In the genomic region with DNA sequence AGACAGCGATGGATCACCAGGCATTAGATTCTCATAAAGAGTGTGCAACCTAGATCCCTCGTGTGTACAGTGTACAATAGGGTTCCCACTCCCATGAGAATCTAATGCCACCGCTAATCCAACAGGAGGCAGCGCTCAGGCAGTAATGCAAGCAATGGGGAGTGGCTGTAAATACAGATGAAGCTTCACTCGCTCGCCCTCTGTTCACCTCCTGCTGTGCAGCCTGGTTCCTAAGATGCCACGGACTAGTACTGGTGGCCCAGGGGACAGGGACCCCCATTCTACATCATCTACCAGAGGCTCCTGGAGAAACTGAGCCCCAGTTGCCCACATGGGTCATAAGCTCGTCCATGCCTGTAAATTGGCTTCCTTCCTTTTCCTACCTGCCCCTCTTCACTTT, we compare ENCODE assay signal across 29 cellular contexts. TPM values are rescaled to one million over a fixed set of nuclear protein-coding genes. Genes with fewer than 3 reads are reported as not detected.
"Had no signal": no experiment of that assay in that cellular context is flagged by ENCODE, and none has a peak within 500 bp of the region (broad histone marks: within the 10 kb centered on the region; RNA-seq: fewer than 3 reads in every experiment).

No MANE protein-coding gene starts in this region.

- H3K36me3 Mint-ChIP-seq: activated CD8-positive, alpha-beta memory T cell treated with anti-CD3 and anti-CD28 coated beads, Interleukin-2, amount 10 ng/mL, durations not matched to agents 7 days and 5 days; activated naive CD8-positive, alpha-beta T cell treated with anti-CD3 and anti-CD28 coated beads, Interleukin-2, amount 10 ng/mL, durations not matched to agents 7 days and 5 days; WTC11 had no signal

- H3K27me3 Mint-ChIP-seq: activated naive CD8-positive, alpha-beta T cell treated with anti-CD3 and anti-CD28 coated beads, Interleukin-2, amount 10 ng/mL, durations not matched to agents 7 days and 5 days had no signal

- H3K27ac Mint-ChIP-seq: activated CD8-positive, alpha-beta memory T cell treated with anti-CD3 and anti-CD28 coated beads, Interleukin-2, amount 10 ng/mL, durations not matched to agents 7 days and 5 days; activated naive CD4-positive, alpha-beta T cell treated with anti-CD3 and anti-CD28 coated beads for 36 hours; activated naive CD8-positive, alpha-beta T cell treated with anti-CD3 and anti-CD28 coated beads, Interleukin-2, amount 10 ng/mL, durations not matched to agents 7 days and 5 days; activated T-helper 17 cell treated with anti-CD3 and anti-CD28 coated beads, Interleukin-2, amount 50 U/mL, for 72 hours; T-helper 1 cell treated with Interleukin-12 subunit alpha and Interleukin-12 subunit beta and Interleukin-4 antibody, amounts not matched to agents 30 μg/mL and 1 μg/mL, for 36 hours; WTC11 had no signal

- H3K4me3 Mint-ChIP-seq: activated CD8-positive, alpha-beta memory T cell treated with anti-CD3 and anti-CD28 coated beads, Interleukin-2, amount 10 ng/mL, durations not matched to agents 7 days and 5 days; activated naive CD4-positive, alpha-beta T cell treated with anti-CD3 and anti-CD28 coated beads for 36 hours; activated naive CD8-positive, alpha-beta T cell treated with anti-CD3 and anti-CD28 coated beads, Interleukin-2, amount 10 ng/mL, durations not matched to agents 7 days and 5 days; activated T-helper 17 cell treated with anti-CD3 and anti-CD28 coated beads, Interleukin-2, amount 50 U/mL, for 72 hours; T-helper 1 cell treated with Interleukin-12 subunit alpha and Interleukin-12 subunit beta and Interleukin-4 antibody, amounts not matched to agents 30 μg/mL and 1 μg/mL, for 36 hours; WTC11 had no signal

- H3K9me3 Mint-ChIP-seq: activated naive CD4-positive, alpha-beta T cell treated with anti-CD3 and anti-CD28 coated beads for 36 hours; activated naive CD8-positive, alpha-beta T cell treated with anti-CD3 and anti-CD28 coated beads, Interleukin-2, amount 10 ng/mL, durations not matched to agents 7 days and 5 days; activated T-helper 17 cell treated with anti-CD3 and anti-CD28 coated beads, Interleukin-2, amount 50 U/mL, for 72 hours; T-helper 1 cell treated with Interleukin-12 subunit alpha and Interleukin-12 subunit beta and Interleukin-4 antibody, amounts not matched to agents 30 μg/mL and 1 μg/mL, for 36 hours; WTC11 had no signal

- DNase-seq: activated CD4-positive, alpha-beta T cell treated with anti-CD3 and anti-CD28 coated beads for 1 hour; activated CD4-positive, alpha-beta T cell treated with anti-CD3 and anti-CD28 coated beads, Interleukin-2, amount 50 U/mL, for 1 hour; activated CD8-positive, alpha-beta memory T cell treated with anti-CD3 and anti-CD28 coated beads, Interleukin-2, amount 10 ng/mL, durations not matched to agents 7 days and 5 days; activated gamma-delta T cell; activated naive CD8-positive, alpha-beta T cell treated with anti-CD3 and anti-CD28 coated beads, Interleukin-2, amount 10 ng/mL, durations not matched to agents 7 days and 5 days; activated T-cell treated with anti-CD3 and anti-CD28 coated beads, Interleukin-2, amount 50 U/mL, for 48 hours; aorta; caudate nucleus; IMR-90; KG1; NCI-H1092; NCI-H1417; NCI-H1930; NCI-H2171; NCI-H2227 treated with DMSO at 0.1 percent for 48 hours; NCI-H446 treated with DMSO at 0.1 percent for 48 hours; NCI-H524 treated with DMSO at 0.1 percent for 48 hours; Peyer's patch; Right ventricle myocardium superior; SW 1271 had no signal

- ATAC-seq: activated CD8-positive, alpha-beta memory T cell treated with anti-CD3 and anti-CD28 coated beads, Interleukin-2, amount 10 ng/mL, durations not matched to agents 7 days and 5 days; activated T-helper 17 cell treated with anti-CD3 and anti-CD28 coated beads, Interleukin-2, amount 50 U/mL, for 72 hours; SK-N-SH treated with all-trans-retinoic acid at 6 μM for 48 hours; WTC11 had no signal

RNA-seq across cellular contexts. Expression of gene CLEC4M, which starts 8.0 kb away (rescaled TPM):
- total RNA-seq: activated CD8-positive, alpha-beta memory T cell treated with anti-CD3 and anti-CD28 coated beads, Interleukin-2, amount 10 ng/mL, durations not matched to agents 7 days and 5 days; activated naive CD4-positive, alpha-beta T cell treated with anti-CD3 and anti-CD28 coated beads for 36 hours; activated naive CD8-positive, alpha-beta T cell treated with anti-CD3 and anti-CD28 coated beads, Interleukin-2, amount 10 ng/mL, durations not matched to agents 7 days and 5 days; activated T-helper 17 cell treated with anti-CD3 and anti-CD28 coated beads, Interleukin-2, amount 50 U/mL, for 72 hours; aorta; chondrocyte; IMR-90; LHCN-M2; M059J; Peyer's patch; Right ventricle myocardium superior; SJSA1; WTC11 had no signal
- polyA plus RNA-seq: IMR-90 had no signal

RNA-seq across cellular contexts. Expression of gene CD209, which starts 23.7 kb away (rescaled TPM):
- total RNA-seq: activated CD8-positive, alpha-beta memory T cell treated with anti-CD3 and anti-CD28 coated beads, Interleukin-2, amount 10 ng/mL, durations not matched to agents 7 days and 5 days; activated naive CD4-positive, alpha-beta T cell treated with anti-CD3 and anti-CD28 coated beads for 36 hours; activated T-helper 17 cell treated with anti-CD3 and anti-CD28 coated beads, Interleukin-2, amount 50 U/mL, for 72 hours; chondrocyte; IMR-90; LHCN-M2; M059J; SJSA1; WTC11 had no signal
- polyA plus RNA-seq: IMR-90 had no signal

RNA-seq across cellular contexts. Expression of gene CLEC4G, which starts 39.2 kb away (rescaled TPM):
- total RNA-seq: activated CD8-positive, alpha-beta memory T cell treated with anti-CD3 and anti-CD28 coated beads, Interleukin-2, amount 10 ng/mL, durations not matched to agents 7 days and 5 days; activated naive CD4-positive, alpha-beta T cell treated with anti-CD3 and anti-CD28 coated beads for 36 hours; activated naive CD8-positive, alpha-beta T cell treated with anti-CD3 and anti-CD28 coated beads, Interleukin-2, amount 10 ng/mL, durations not matched to agents 7 days and 5 days; activated T-helper 17 cell treated with anti-CD3 and anti-CD28 coated beads, Interleukin-2, amount 50 U/mL, for 72 hours; chondrocyte; IMR-90; LHCN-M2; M059J; SJSA1 had no signal
- polyA plus RNA-seq: IMR-90 had no signal
